ENCODE assay signal across 1 cellular context in genomic region chr22:22358136-22358535, GRCh38.
TF ChIP-seq lines count a peak whose summit lies in the region.

No MANE protein-coding gene starts in this region.

TF ChIP-seq in GM12878, 131 proteins besides CTCF, POLR2A, EP300 and RAD21 (continued from another document):
- TF ChIP-seq, protein P1, sequence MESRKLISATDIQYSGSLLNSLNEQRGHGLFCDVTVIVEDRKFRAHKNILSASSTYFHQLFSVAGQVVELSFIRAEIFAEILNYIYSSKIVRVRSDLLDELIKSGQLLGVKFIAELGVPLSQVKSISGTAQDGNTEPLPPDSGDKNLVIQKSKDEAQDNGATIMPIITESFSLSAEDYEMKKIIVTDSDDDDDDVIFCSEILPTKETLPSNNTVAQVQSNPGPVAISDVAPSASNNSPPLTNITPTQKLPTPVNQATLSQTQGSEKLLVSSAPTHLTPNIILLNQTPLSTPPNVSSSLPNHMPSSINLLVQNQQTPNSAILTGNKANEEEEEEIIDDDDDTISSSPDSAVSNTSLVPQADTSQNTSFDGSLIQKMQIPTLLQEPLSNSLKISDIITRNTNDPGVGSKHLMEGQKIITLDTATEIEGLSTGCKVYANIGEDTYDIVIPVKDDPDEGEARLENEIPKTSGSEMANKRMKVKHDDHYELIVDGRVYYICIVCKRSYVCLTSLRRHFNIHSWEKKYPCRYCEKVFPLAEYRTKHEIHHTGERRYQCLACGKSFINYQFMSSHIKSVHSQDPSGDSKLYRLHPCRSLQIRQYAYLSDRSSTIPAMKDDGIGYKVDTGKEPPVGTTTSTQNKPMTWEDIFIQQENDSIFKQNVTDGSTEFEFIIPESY (IDR thresholded peaks at IDR 0.05): no peak
- TF ChIP-seq NRF1 (conservative IDR thresholded peaks at IDR 0.05; ENCODE audit: low read depth, low read length): no peak
- TF ChIP-seq, protein P2, sequence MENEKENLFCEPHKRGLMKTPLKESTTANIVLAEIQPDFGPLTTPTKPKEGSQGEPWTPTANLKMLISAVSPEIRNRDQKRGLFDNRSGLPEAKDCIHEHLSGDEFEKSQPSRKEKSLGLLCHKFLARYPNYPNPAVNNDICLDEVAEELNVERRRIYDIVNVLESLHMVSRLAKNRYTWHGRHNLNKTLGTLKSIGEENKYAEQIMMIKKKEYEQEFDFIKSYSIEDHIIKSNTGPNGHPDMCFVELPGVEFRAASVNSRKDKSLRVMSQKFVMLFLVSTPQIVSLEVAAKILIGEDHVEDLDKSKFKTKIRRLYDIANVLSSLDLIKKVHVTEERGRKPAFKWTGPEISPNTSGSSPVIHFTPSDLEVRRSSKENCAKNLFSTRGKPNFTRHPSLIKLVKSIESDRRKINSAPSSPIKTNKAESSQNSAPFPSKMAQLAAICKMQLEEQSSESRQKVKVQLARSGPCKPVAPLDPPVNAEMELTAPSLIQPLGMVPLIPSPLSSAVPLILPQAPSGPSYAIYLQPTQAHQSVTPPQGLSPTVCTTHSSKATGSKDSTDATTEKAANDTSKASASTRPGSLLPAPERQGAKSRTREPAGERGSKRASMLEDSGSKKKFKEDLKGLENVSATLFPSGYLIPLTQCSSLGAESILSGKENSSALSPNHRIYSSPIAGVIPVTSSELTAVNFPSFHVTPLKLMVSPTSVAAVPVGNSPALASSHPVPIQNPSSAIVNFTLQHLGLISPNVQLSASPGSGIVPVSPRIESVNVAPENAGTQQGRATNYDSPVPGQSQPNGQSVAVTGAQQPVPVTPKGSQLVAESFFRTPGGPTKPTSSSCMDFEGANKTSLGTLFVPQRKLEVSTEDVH (IDR thresholded peaks at IDR 0.05; ENCODE audit: low read depth, partially characterized antibody): no peak
- TF ChIP-seq RELA (IDR thresholded peaks at IDR 0.05; ENCODE audit: borderline replicate concordance, partially characterized antibody): no peak
- TF ChIP-seq ZNF24 (IDR thresholded peaks at IDR 0.05): no peak
- no peak for TF ChIP-seq NR2F1 (conservative IDR thresholded peaks at IDR 0.05)
- TF ChIP-seq PAX8 (IDR thresholded peaks at IDR 0.05): no peak
- no peak for TF ChIP-seq IKZF2 (IDR thresholded peaks at IDR 0.05)
- TF ChIP-seq SMC3 (IDR thresholded peaks at IDR 0.05; ENCODE audit: borderline replicate concordance, low read length): no peak
- TF ChIP-seq NR2C2 (IDR thresholded peaks at IDR 0.05; ENCODE audit: borderline replicate concordance, control insufficient read depth, insufficient read length, low read depth): no peak
- TF ChIP-seq SMAD5 (IDR thresholded peaks at IDR 0.05; ENCODE audit: low read depth): no peak
- no peak for TF ChIP-seq ZNF217 (IDR thresholded peaks at IDR 0.05)
- TF ChIP-seq MEF2B (IDR thresholded peaks at IDR 0.05; ENCODE audit: partially characterized antibody, poor library complexity, severe bottlenecking): no peak
- TF ChIP-seq HDAC2 (IDR thresholded peaks at IDR 0.05): no peak
- TF ChIP-seq ZZZ3 (IDR thresholded peaks at IDR 0.05; ENCODE audit: control insufficient read depth, insufficient read length, low read depth): no peak
